27 cellular contexts compared by ENCODE assay signal in the genomic region with DNA sequence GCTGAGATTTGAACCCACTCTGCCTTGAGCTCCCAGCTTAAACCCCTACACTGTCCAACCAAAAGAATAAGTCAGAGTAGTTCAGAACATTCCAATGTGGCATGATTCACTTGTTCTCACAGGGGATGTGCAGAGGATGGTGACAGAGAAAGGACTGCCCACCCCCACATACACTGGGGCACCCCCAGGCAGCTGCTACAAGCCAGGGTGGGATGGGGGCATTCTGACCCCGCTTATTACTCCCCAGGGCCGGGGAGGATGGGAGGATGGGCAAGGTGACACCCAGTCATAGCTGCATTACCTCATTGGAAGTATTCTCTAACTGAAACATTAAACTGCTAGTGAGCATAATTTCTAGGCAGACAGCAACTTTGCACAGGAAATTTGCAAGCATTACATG.
"Had no signal": no experiment of that assay in that cellular context is flagged by ENCODE, and none has a peak within 500 bp of the region (broad histone marks: within the 10 kb centered on the region; RNA-seq: fewer than 3 reads in every experiment).

No MANE protein-coding gene starts in this region.

- H3K4me3 Mint-ChIP-seq: activated CD4-positive, alpha-beta memory T cell treated with anti-CD3 and anti-CD28 coated beads, Interleukin-2, amount 10 ng/mL, durations not matched to agents 7 days and 5 days; activated CD4-positive, alpha-beta T cell treated with anti-CD3 and anti-CD28 coated beads, Interleukin-2, amount 10 ng/mL, durations not matched to agents 24 days and 14 days; activated naive CD4-positive, alpha-beta T cell treated with anti-CD3 and anti-CD28 coated beads for 36 hours; activated naive CD8-positive, alpha-beta T cell treated with anti-CD3 and anti-CD28 coated beads for 36 hours; stimulated activated memory B cell treated with anti-CD40 and anti-IgM and Interleukin-4, amounts not matched to agents 10 μg/mL and 1 μg/mL and 100 μg/mL, for 72 hours; stimulated activated naive CD8-positive, alpha-beta T cell treated with anti-CD3 and anti-CD28 coated beads, Interleukin-15, amount 100 ng/mL, for 72 hours had no signal

- H3K79me2 ChIP-seq: hepatocyte had no signal

- H3K4me2 ChIP-seq: hepatocyte had no signal

- H2AFZ ChIP-seq: hepatocyte had no signal

- H3K36me3 Mint-ChIP-seq: activated naive CD8-positive, alpha-beta T cell treated with anti-CD3 and anti-CD28 coated beads for 36 hours; stimulated activated memory B cell treated with anti-CD40 and anti-IgM and Interleukin-4, amounts not matched to agents 10 μg/mL and 1 μg/mL and 100 μg/mL, for 72 hours had no signal

- H3K4me3 ChIP-seq: adrenal gland, ascending aorta, gastrocnemius medialis, hepatocyte, right lobe of liver, skin epidermis, thyroid gland, upper lobe of right lung had no signal

- H3K9me3 Mint-ChIP-seq: activated CD4-positive, alpha-beta memory T cell treated with anti-CD3 and anti-CD28 coated beads, Interleukin-2, amount 10 ng/mL, durations not matched to agents 7 days and 5 days; activated CD4-positive, alpha-beta T cell treated with anti-CD3 and anti-CD28 coated beads, Interleukin-2, amount 10 ng/mL, durations not matched to agents 24 days and 14 days; activated naive CD4-positive, alpha-beta T cell treated with anti-CD3 and anti-CD28 coated beads for 36 hours; activated naive CD8-positive, alpha-beta T cell treated with anti-CD3 and anti-CD28 coated beads for 36 hours; stimulated activated naive CD8-positive, alpha-beta T cell treated with anti-CD3 and anti-CD28 coated beads, Interleukin-15, amount 100 ng/mL, for 72 hours had no signal

- H3K4me1 ChIP-seq: adrenal gland, ascending aorta, gastrocnemius medialis, right lobe of liver, thyroid gland, upper lobe of right lung had no signal

- H3K4me1 Mint-ChIP-seq: activated CD4-positive, alpha-beta memory T cell treated with anti-CD3 and anti-CD28 coated beads, Interleukin-2, amount 10 ng/mL, durations not matched to agents 7 days and 5 days; activated CD4-positive, alpha-beta T cell treated with anti-CD3 and anti-CD28 coated beads, Interleukin-2, amount 10 ng/mL, durations not matched to agents 24 days and 14 days; activated naive CD8-positive, alpha-beta T cell treated with anti-CD3 and anti-CD28 coated beads for 36 hours; stimulated activated memory B cell treated with anti-CD40 and anti-IgM and Interleukin-4, amounts not matched to agents 10 μg/mL and 1 μg/mL and 100 μg/mL, for 72 hours had no signal

- H3K27ac Mint-ChIP-seq: activated CD4-positive, alpha-beta memory T cell treated with anti-CD3 and anti-CD28 coated beads, Interleukin-2, amount 10 ng/mL, durations not matched to agents 7 days and 5 days; activated CD4-positive, alpha-beta T cell treated with anti-CD3 and anti-CD28 coated beads, Interleukin-2, amount 10 ng/mL, durations not matched to agents 24 days and 14 days; activated naive CD4-positive, alpha-beta T cell treated with anti-CD3 and anti-CD28 coated beads for 36 hours; activated naive CD8-positive, alpha-beta T cell treated with anti-CD3 and anti-CD28 coated beads for 36 hours; stimulated activated memory B cell treated with anti-CD40 and anti-IgM and Interleukin-4, amounts not matched to agents 10 μg/mL and 1 μg/mL and 100 μg/mL, for 72 hours; stimulated activated naive CD8-positive, alpha-beta T cell treated with anti-CD3 and anti-CD28 coated beads, Interleukin-15, amount 100 ng/mL, for 72 hours had no signal

- DNase-seq: activated CD4-positive, alpha-beta memory T cell treated with anti-CD3 and anti-CD28 coated beads, Interleukin-2, amount 10 ng/mL, durations not matched to agents 7 days and 5 days; activated CD4-positive, alpha-beta T cell treated with anti-CD3 and anti-CD28 coated beads, Interleukin-2, amount 10 ng/mL, durations not matched to agents 24 days and 14 days; activated CD4-positive, CD25-positive, alpha-beta regulatory T cell treated with anti-CD3 and anti-CD28 coated beads, Interleukin-2, amount 50 U/mL, for 72 hours; activated effector memory CD4-positive, alpha-beta T cell treated with anti-CD3 and anti-CD28 coated beads, Interleukin-2, amount 50 U/mL, for 16 hours; activated naive CD4-positive, alpha-beta T cell treated with anti-CD3 and anti-CD28 coated beads for 36 hours; activated naive CD8-positive, alpha-beta T cell treated with anti-CD3 and anti-CD28 coated beads for 36 hours; brain microvascular endothelial cell; cortex of kidney; gastrocnemius medialis; islet precursor cell; left cardiac atrium; left ventricle myocardium superior; right lobe of liver; stimulated activated CD4-positive, alpha-beta T cell treated with anti-CD3 and anti-CD28 coated beads, Interleukin-1b, Interleukin-23, amount 100 ng/mL, for 48 hours; stimulated activated CD4-positive, alpha-beta T cell treated with anti-CD3 and anti-CD28 coated beads, Interleukin-4, amount 100 ng/mL, for 4 hours; stimulated activated CD8-positive, alpha-beta memory T cell treated with anti-CD3 and anti-CD28 coated beads, Interleukin-4, amount 100 ng/mL, for 48 hours; stimulated activated naive CD8-positive, alpha-beta T cell treated with anti-CD3 and anti-CD28 coated beads, Interleukin-15, amount 100 ng/mL, for 72 hours; substantia nigra; T-helper 2 cell; thyroid gland; upper lobe of right lung had no signal

- H3K36me3 ChIP-seq: adrenal gland, ascending aorta, brain microvascular endothelial cell, gastrocnemius medialis, right lobe of liver, thyroid gland, upper lobe of right lung had no signal

- H3K27me3 ChIP-seq: ascending aorta, right lobe of liver, thyroid gland, upper lobe of right lung had no signal

- H3K9me3 ChIP-seq: adrenal gland, ascending aorta, gastrocnemius medialis, right lobe of liver, thyroid gland, upper lobe of right lung had no signal

- H3K27ac ChIP-seq: adrenal gland, ascending aorta, brain microvascular endothelial cell, epithelial cell of prostate, gastrocnemius medialis, hepatocyte, right lobe of liver, skin epidermis, thyroid gland, upper lobe of right lung had no signal
